In genomic region chr16:31880322-31880979, GRCh38 we compare ENCODE assay signal across 8 cellular contexts. TPM values are rescaled to one million over a fixed set of nuclear protein-coding genes. Genes with fewer than 3 reads are reported as not detected.
DNase-seq lines count a peak whose midpoint lies in the region; ATAC-seq and TF ChIP-seq lines count a peak whose summit lies in the region.

No MANE protein-coding gene starts in this region.

- 80 to 85% methylated on average over 2 to 3 of the region's 3 CpGs for WGBS in endodermal cell (ENCODE audit: insufficient coverage in 1 of 2, insufficient read length in 1 of 2), 2 experiments

- H3K27ac Mint-ChIP-seq in T-cell (peak overlapping the region; percentile 96 to 97), endodermal cell (peak overlapping the region; percentile 21), Caco-2 (ENCODE audit: unreplicated experiment) (no peak overlapping the region)

- peaks cover 72 to 91% (median 86%) of the 10 kb centered on the region in 3 donors for H3K4me1 Mint-ChIP-seq in T-cell
- H3K4me1 Mint-ChIP-seq in endodermal cell: peaks cover 31% of the 10 kb centered on the region
- peaks cover 12% of the 10 kb centered on the region for H3K4me1 Mint-ChIP-seq in Caco-2 (ENCODE audit: low read depth, unreplicated experiment)

- POLR2A ChIA-PET in GM10248 (lab: Yijun Ruan, JAX) (no interaction called here), T-cell (lab: Charles Lee) (interaction anchor here in 1 of 2 donors (0.8 kb wide), 1 partner anchor 11 kb away, joined by 5 read pairs; no protein-coding TSS in a partner anchor), Caco-2 (lab: Charles Lee) (no interaction called here)

- peak; percentile 41 for ATAC-seq in HG02870 (IDR thresholded peaks at IDR 0.05; ENCODE audit: unreplicated experiment)
- ATAC-seq in T-cell (replicated peaks in 1 of 4): peak; percentile 41 to 79 (median 62)
- peak; percentile 53 for ATAC-seq in omental fat pad (ENCODE audit: low FRiP score)
- no peak for ATAC-seq in HG03095 (IDR thresholded peaks at IDR 0.05; ENCODE audit: unreplicated experiment)
- no peak for ATAC-seq in HG03571 (IDR thresholded peaks at IDR 0.05; ENCODE audit: unreplicated experiment)

- peaks cover 7% of the 10 kb centered on the region for H3K4me1 ChIP-seq in endodermal cell (ENCODE audit: control insufficient read depth, insufficient read depth, low read length)
- peaks cover 33% of the 10 kb centered on the region for H3K4me1 ChIP-seq in Caco-2

- H3K27ac ChIP-seq in endodermal cell (ENCODE audit: low read depth, low read length): no peak overlapping the region

- DNase-seq in GM10248 (ENCODE audit: extremely low spot score): peak; percentile 34
- peak in 4 of 34 experiments; percentile 11 to 29 (median 24) for DNase-seq in T-cell
- no peak for DNase-seq in endodermal cell
- no peak for DNase-seq in omental fat pad (ENCODE audit: low spot score)
- DNase-seq in Caco-2: no peak

- H3K36me3 ChIP-seq in endodermal cell (ENCODE audit: control insufficient read depth, insufficient read depth, low read length) (peaks cover 48% of the 10 kb centered on the region), Caco-2 (ENCODE audit: control insufficient read depth, insufficient read depth, low read length) (peaks cover 2% of the 10 kb centered on the region; the same call in 1 of the 2 replicates)

- H3K9me3 Mint-ChIP-seq in T-cell (no peaks in the 10 kb centered on the region), endodermal cell (no peaks in the 10 kb centered on the region), Caco-2 (ENCODE audit: unreplicated experiment) (no peaks in the 10 kb centered on the region)

- no peak overlapping the region for H3K9ac ChIP-seq in endodermal cell (ENCODE audit: extremely low read depth, low read length, poor library complexity, severe bottlenecking)

- CTCF ChIA-PET in GM10248 (lab: Yijun Ruan, JAX) (interaction anchor here (2.5 kb wide), 1 partner anchor 12 kb away, joined by 12 read pairs; no protein-coding TSS in a partner anchor), T-cell (lab: Charles Lee) (interaction anchor here (0.7 to 1.4 kb wide), 3 partner anchors 11 to 19 kb away, joined by 3 to 5 read pairs (median 3); no protein-coding TSS in a partner anchor), Caco-2 (lab: Charles Lee) (interaction anchor here (0.5 kb wide), 1 partner anchor 739 kb away, joined by 3 read pairs; no protein-coding TSS in a partner anchor)

- no TSS peak for BruUV-seq in Caco-2 (replicated peaks; lab: Mats Ljungman, UMichigan)

- no peaks in the 10 kb centered on the region for H3K27me3 ChIP-seq in endodermal cell (ENCODE audit: control insufficient read depth, insufficient read depth, low read length, poor library complexity, severe bottlenecking)
- no peaks in the 10 kb centered on the region for H3K27me3 ChIP-seq in Caco-2 (replicated peaks; ENCODE audit: control insufficient read depth, insufficient read depth, low read length)

- peak overlapping the region; percentile 27 to 59 (median 43) for H3K4me3 Mint-ChIP-seq in T-cell
- no peak overlapping the region for H3K4me3 Mint-ChIP-seq in endodermal cell
- H3K4me3 Mint-ChIP-seq in Caco-2 (ENCODE audit: unreplicated experiment): no peak overlapping the region

- H3K36me3 Mint-ChIP-seq in T-cell (peaks cover 61% of the 10 kb centered on the region), endodermal cell (ENCODE audit: low read depth) (peaks cover 46% of the 10 kb centered on the region), Caco-2 (ENCODE audit: insufficient read depth, unreplicated experiment) (peaks cover 47% of the 10 kb centered on the region)

- no peak for TF ChIP-seq CTCF in GM10248 (IDR thresholded peaks at IDR 0.05; ENCODE audit: control extremely low read depth, extremely low read depth, low read depth, missing control alignments)
- TF ChIP-seq CTCF in endodermal cell (conservative IDR thresholded peaks at IDR 0.05): no peak
- no peak for TF ChIP-seq CTCF in omental fat pad (IDR thresholded peaks at IDR 0.05)
- TF ChIP-seq CTCF in Caco-2 (IDR thresholded peaks at IDR 0.05; ENCODE audit: insufficient read depth in 1 of 2, low read depth in 1 of 2, low read length in 1 of 2, severe bottlenecking in 1 of 2, unreplicated experiment in 1 of 2): no peak

- H3K4me3 ChIP-seq in endodermal cell (ENCODE audit: low read length): no peak overlapping the region
- H3K4me3 ChIP-seq in Caco-2 (ENCODE audit: low read depth, low read length): no peak overlapping the region

- H3K9me3 ChIP-seq in endodermal cell (ENCODE audit: control insufficient read depth, low read length): no peaks in the 10 kb centered on the region
- no peaks in the 10 kb centered on the region for H3K9me3 ChIP-seq in Caco-2

- H3K27me3 Mint-ChIP-seq in T-cell (no peaks in the 10 kb centered on the region), endodermal cell (ENCODE audit: insufficient read depth) (no peaks in the 10 kb centered on the region), Caco-2 (ENCODE audit: insufficient read depth, unreplicated experiment) (no peaks in the 10 kb centered on the region)

- intact Hi-C loops in Caco-2 (cut with micrococcal nuclease; ENCODE audit: unreplicated experiment): no loop called here

RNA-seq across cellular contexts. Expression of gene ZNF267, which starts 6.8 kb away (rescaled TPM):
- 10 to 100 TPM; 35.0 to 46.9 (median 43.5) TPM for total RNA-seq in T-cell
- 10 to 100 TPM; 21.7 to 22.2 TPM for total RNA-seq in endodermal cell
- polyA plus RNA-seq in endodermal cell (2013, experiment 1 of 2): 8.2 TPM
- polyA plus RNA-seq in endodermal cell (2013, experiment 2 of 2): 7.2 TPM
- 10 to 100 TPM in 3 of 4 donors, 1 to 10 TPM in 1; 8.7 to 24.4 (median 16.3) TPM for total RNA-seq in omental fat pad
- total RNA-seq in Caco-2 (2022): 25.5 and 25.8 TPM in 2 replicates

Comparison
In these comparisons a context has a peak if more than half of its experiments do, and no peak if none do; other contexts are left out.
1. ATAC-seq: peak in HG02870 (single experiment), T-cell (4 of 4) and omental fat pad (single experiment); none in HG03095 (single experiment) and HG03571 (single experiment).
2. H3K4me3 Mint-ChIP-seq: peak in T-cell (3 of 3); none in endodermal cell (single experiment) and Caco-2 (single experiment).